Comparison of ENCODE assay signal across 29 cellular contexts in the genomic region with DNA sequence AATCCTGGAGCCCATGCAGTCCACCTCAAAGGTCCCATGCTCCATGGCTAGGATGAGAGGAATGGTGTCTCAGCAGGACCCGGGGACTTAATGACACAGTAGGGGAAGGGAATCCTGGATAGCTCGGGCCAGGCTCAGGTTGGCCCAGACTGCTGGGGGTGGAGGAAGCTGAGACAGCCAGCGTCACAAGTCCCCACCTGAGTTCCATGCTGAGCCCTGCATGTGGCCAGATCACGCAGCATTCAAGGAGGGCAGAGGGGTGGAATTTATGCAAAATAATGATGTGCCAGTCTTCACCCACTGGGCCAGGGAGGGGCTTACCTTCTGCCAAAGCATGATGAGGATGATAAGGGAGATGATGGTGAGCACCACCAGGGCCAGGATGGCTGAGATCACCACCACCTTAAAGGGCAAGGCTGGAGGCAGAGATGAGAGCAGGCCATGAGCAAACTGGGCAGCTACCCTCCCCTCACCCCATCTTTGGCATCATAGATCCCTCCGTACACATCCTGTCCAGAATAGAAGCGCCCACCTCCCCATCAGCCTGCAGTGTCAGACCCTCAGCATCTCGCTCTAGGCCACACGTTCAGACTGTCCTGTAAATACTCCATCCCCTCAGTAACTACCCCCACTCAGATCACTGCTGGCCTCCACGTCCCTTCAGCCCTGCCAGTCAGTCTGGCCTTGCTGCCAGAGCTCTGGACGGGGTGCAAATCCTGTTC. TPM values are rescaled to one million over a fixed set of nuclear protein-coding genes. Genes with fewer than 3 reads are reported as not detected.
"Had no signal": no experiment of that assay in that cellular context is flagged by ENCODE, and none has a peak within 500 bp of the region (broad histone marks: within the 10 kb centered on the region; RNA-seq: fewer than 3 reads in every experiment).

No MANE protein-coding gene starts in this region.

- H3K9me3 Mint-ChIP-seq: activated naive CD4-positive, alpha-beta T cell treated with anti-CD3 and anti-CD28 coated beads, Interleukin-2, amount 50 U/mL, for 72 hours; activated T-cell treated with anti-CD3 and anti-CD28 coated beads, Interleukin-2, amount 50 U/mL, for 24 hours; activated T-helper 17 cell treated with anti-CD3 and anti-CD28 coated beads, Interleukin-2, amount 50 U/mL, for 72 hours; natural killer cell; stimulated activated memory B cell treated with anti-CD40 and anti-IgM and Interleukin-4, amounts not matched to agents 10 μg/mL and 1 μg/mL and 100 μg/mL, for 72 hours had no signal

- H3K27me3 Mint-ChIP-seq: activated T-cell treated with anti-CD3 and anti-CD28 coated beads, Interleukin-2, amount 50 U/mL, for 24 hours; activated T-helper 17 cell treated with anti-CD3 and anti-CD28 coated beads, Interleukin-2, amount 50 U/mL, for 72 hours; stimulated activated memory B cell treated with anti-CD40 and anti-IgM and Interleukin-4, amounts not matched to agents 10 μg/mL and 1 μg/mL and 100 μg/mL, for 72 hours had no signal

- H3K9ac ChIP-seq: parathyroid adenoma had no signal

- H3K4me1 ChIP-seq: foreskin keratinocyte had no signal

- DNase-seq: activated CD4-positive, alpha-beta T cell treated with anti-CD3 and anti-CD28 coated beads for 1 hour; activated CD4-positive, alpha-beta T cell treated with anti-CD3 and anti-CD28 coated beads, Interleukin-2, amount 50 U/mL, for 1 hour; activated CD8-positive, alpha-beta memory T cell treated with anti-CD3 and anti-CD28 coated beads for 24 hours; activated CD8-positive, alpha-beta memory T cell treated with anti-CD3 and anti-CD28 coated beads, Interleukin-2, amount 50 U/mL, for 4 hours; activated T-cell treated with anti-CD3 and anti-CD28 coated beads, Interleukin-2, amount 50 U/mL, for 24 hours; amniotic stem cell; dermis blood vessel endothelial cell; effector CD8-positive, alpha-beta T cell; foreskin keratinocyte; mammary epithelial cell; midbrain; natural killer cell; stimulated activated CD4-positive, alpha-beta T cell treated with anti-CD3 and anti-CD28 coated beads, Interleukin-2, amount 100 ng/mL, for 24 hours; stomach; T-helper 1 cell; transverse colon; WERI-Rb-1 had no signal

- H3K36me3 Mint-ChIP-seq: activated naive CD4-positive, alpha-beta T cell treated with anti-CD3 and anti-CD28 coated beads, Interleukin-2, amount 50 U/mL, for 72 hours; natural killer cell; stimulated activated memory B cell treated with anti-CD40 and anti-IgM and Interleukin-4, amounts not matched to agents 10 μg/mL and 1 μg/mL and 100 μg/mL, for 72 hours had no signal

- H3K4me1 Mint-ChIP-seq: activated T-helper 17 cell treated with anti-CD3 and anti-CD28 coated beads, Interleukin-2, amount 50 U/mL, for 72 hours had no signal

- H2AFZ ChIP-seq: parathyroid adenoma had no signal

- H3K4me3 ChIP-seq: right lobe of liver, skin epidermis, stomach, suprapubic skin, transverse colon, vagina had no signal

- H3K27ac Mint-ChIP-seq: activated naive CD4-positive, alpha-beta T cell treated with anti-CD3 and anti-CD28 coated beads, Interleukin-2, amount 50 U/mL, for 72 hours; activated T-cell treated with anti-CD3 and anti-CD28 coated beads, Interleukin-2, amount 50 U/mL, for 24 hours; activated T-helper 17 cell treated with anti-CD3 and anti-CD28 coated beads, Interleukin-2, amount 50 U/mL, for 72 hours; natural killer cell; stimulated activated memory B cell treated with anti-CD40 and anti-IgM and Interleukin-4, amounts not matched to agents 10 μg/mL and 1 μg/mL and 100 μg/mL, for 72 hours had no signal

- ATAC-seq: activated naive CD4-positive, alpha-beta T cell treated with anti-CD3 and anti-CD28 coated beads, Interleukin-2, amount 50 U/mL, for 72 hours; activated T-helper 17 cell treated with anti-CD3 and anti-CD28 coated beads, Interleukin-2, amount 50 U/mL, for 72 hours; foreskin keratinocyte; left lobe of liver; natural killer cell; right lobe of liver; stimulated activated memory B cell treated with anti-CD40 and anti-IgM and Interleukin-4, amounts not matched to agents 10 μg/mL and 1 μg/mL and 100 μg/mL, for 72 hours had no signal

- H3K36me3 ChIP-seq: neutrophil, right lobe of liver, transverse colon, WERI-Rb-1 had no signal

- H3K9me3 ChIP-seq: neutrophil, right lobe of liver, stomach, suprapubic skin, transverse colon, vagina had no signal

- H3K4me3 Mint-ChIP-seq: activated T-cell treated with anti-CD3 and anti-CD28 coated beads, Interleukin-2, amount 50 U/mL, for 24 hours; activated T-helper 17 cell treated with anti-CD3 and anti-CD28 coated beads, Interleukin-2, amount 50 U/mL, for 72 hours; natural killer cell; stimulated activated memory B cell treated with anti-CD40 and anti-IgM and Interleukin-4, amounts not matched to agents 10 μg/mL and 1 μg/mL and 100 μg/mL, for 72 hours had no signal

- H3K27ac ChIP-seq: foreskin keratinocyte, neutrophil, parathyroid adenoma, right lobe of liver, stomach, suprapubic skin, transverse colon, WERI-Rb-1 had no signal

- H3K79me2 ChIP-seq: parathyroid adenoma had no signal

- H3K27me3 ChIP-seq: foreskin keratinocyte, neutrophil, right lobe of liver, stomach, suprapubic skin, transverse colon, vagina had no signal

RNA-seq across cellular contexts. Expression of a gene that starts 29.3 kb away (rescaled TPM):
- total RNA-seq: foreskin keratinocyte had no signal
- polyA plus RNA-seq: foreskin keratinocyte had no signal

RNA-seq across cellular contexts. Expression of a gene that starts 40.0 kb away (rescaled TPM):
- total RNA-seq: dermis blood vessel endothelial cell, foreskin keratinocyte, glomerular endothelial cell, pulmonary artery endothelial cell had no signal

RNA-seq across cellular contexts. Expression of a gene that starts 40.2 kb away (rescaled TPM):
- total RNA-seq: activated naive CD4-positive, alpha-beta T cell treated with anti-CD3 and anti-CD28 coated beads, Interleukin-2, amount 50 U/mL, for 72 hours; activated T-helper 17 cell treated with anti-CD3 and anti-CD28 coated beads, Interleukin-2, amount 50 U/mL, for 72 hours; dermis blood vessel endothelial cell; foreskin keratinocyte; glomerular endothelial cell; mammary epithelial cell; natural killer cell; pulmonary artery endothelial cell; right lobe of liver; vagina had no signal
- polyA plus RNA-seq: foreskin keratinocyte, mammary epithelial cell had no signal
